In genomic region chr9:127923046-127923445, GRCh38 we compare ENCODE assay signal across 1 cellular context.
TF ChIP-seq lines count a peak whose summit lies in the region.

No MANE protein-coding gene starts in this region.

TF ChIP-seq in HepG2, 621 proteins besides CTCF, POLR2A, EP300 and RAD21:
- TF ChIP-seq NFYC (CRISPR knock-in tag; IDR thresholded peaks at IDR 0.05) (peak; percentile 70), ZNF652 (CRISPR knock-in tag; IDR thresholded peaks at IDR 0.05; ENCODE audit: borderline replicate concordance, low read depth) (no peak), MIER3 (CRISPR knock-in tag; IDR thresholded peaks at IDR 0.05; ENCODE audit: borderline replicate concordance) (no peak), NFYB (CRISPR knock-in tag; IDR thresholded peaks at IDR 0.05) (peak; percentile 83), ZNF687 (CRISPR knock-in tag; IDR thresholded peaks at IDR 0.05) (no peak), ZBTB39 (CRISPR knock-in tag; IDR thresholded peaks at IDR 0.05) (no peak), ZNF33B (CRISPR knock-in tag; IDR thresholded peaks at IDR 0.05) (no peak)
TF ChIP-seq in HepG2: peak in this region for 2.
